ENCODE assay signal across 18 cellular contexts in the genomic region with DNA sequence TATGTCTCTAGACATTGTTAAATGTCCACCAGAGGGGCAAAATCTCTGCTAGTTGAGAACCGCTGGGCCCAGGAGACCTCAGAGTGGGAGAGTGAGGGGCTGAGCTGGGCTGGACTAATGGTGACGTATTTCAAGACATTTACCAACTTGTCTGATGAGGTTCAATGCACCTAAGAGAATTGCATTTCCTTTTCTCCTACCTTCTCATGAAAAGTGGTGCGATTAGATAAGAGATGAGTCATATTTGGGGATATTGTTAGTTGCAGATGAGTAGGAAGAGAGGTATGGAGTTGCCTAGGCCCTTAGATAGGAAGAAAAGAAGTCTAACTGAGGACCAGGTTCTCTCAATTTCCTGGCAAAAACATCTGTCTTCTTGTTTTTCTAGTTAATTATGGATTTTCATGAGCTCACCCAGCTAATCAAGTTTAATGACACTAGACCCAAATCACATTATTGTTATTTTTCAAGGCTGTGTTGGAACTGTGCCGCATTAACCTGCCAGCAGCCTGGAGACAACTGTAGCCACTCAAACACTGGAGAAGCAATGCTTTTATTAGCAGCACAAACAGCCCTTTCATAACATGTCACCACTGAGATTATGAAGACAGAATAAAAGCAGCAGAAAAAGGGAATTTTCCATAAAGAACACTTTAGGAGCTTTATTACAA.
DNase-seq lines count a peak whose midpoint lies in the region; ATAC-seq, FAIRE-seq and TF ChIP-seq lines count a peak whose summit lies in the region.
"Had no signal": no experiment of that assay in that cellular context is flagged by ENCODE, and none has a peak within 500 bp of the region (broad histone marks: within the 10 kb centered on the region; RNA-seq: fewer than 3 reads in every experiment).

No MANE protein-coding gene starts in this region.

- no peaks in the 10 kb centered on the region for H3K36me3 Mint-ChIP-seq in activated T-cell treated with anti-CD3 and anti-CD28 coated beads, Interleukin-2, amount 50 U/mL, for 4 hours (ENCODE audit: insufficient read depth)
- H3K36me3 Mint-ChIP-seq: CD8-positive, alpha-beta memory T cell; memory B cell had no signal

- H3K27me3 Mint-ChIP-seq in activated T-cell treated with anti-CD3 and anti-CD28 coated beads, Interleukin-2, amount 50 U/mL, for 4 hours (ENCODE audit: low read depth): no peaks in the 10 kb centered on the region

- POLR2A ChIA-PET in SK-N-SH (lab: Yijun Ruan, JAX): no interaction called here

- no peaks in the 10 kb centered on the region for H3K36me3 ChIP-seq in SK-N-SH (replicated peaks in 1 of 2; ENCODE audit: control insufficient read depth in 1 of 2, insufficient read depth in 2 of 2, low read length in 1 of 2)
- H3K36me3 ChIP-seq: sigmoid colon, SJSA1 had no signal

- 42% methylated on average over 4 of the region's 4 CpGs for WGBS in SK-N-SH (ENCODE audit: low lambda C conversion rate)

- no peaks in the 10 kb centered on the region for H4K20me1 ChIP-seq in SK-N-SH (ENCODE audit: insufficient read depth)

- no peaks in the 10 kb centered on the region for H3F3A ChIP-seq in SK-N-SH (replicated peaks; ENCODE audit: insufficient read depth)

- H3K9ac ChIP-seq in SK-N-SH: no peak overlapping the region
- H3K9ac ChIP-seq: KMS-11 had no signal

- H3K79me2 ChIP-seq in SK-N-SH (ENCODE audit: insufficient read depth): no peaks in the 10 kb centered on the region

- no peaks in the 10 kb centered on the region for H3K4me1 Mint-ChIP-seq in activated T-cell treated with anti-CD3 and anti-CD28 coated beads, Interleukin-2, amount 50 U/mL, for 4 hours (ENCODE audit: low read depth)
- H3K4me1 Mint-ChIP-seq: memory B cell had no signal

- no peak for ATAC-seq in SK-N-SH treated with all-trans-retinoic acid at 6 μM for 48 hours
- ATAC-seq in HG03565 (IDR thresholded peaks at IDR 0.05; ENCODE audit: unreplicated experiment): peak; percentile 48
- no peak for ATAC-seq in activated T-cell treated with anti-CD3 and anti-CD28 coated beads, Interleukin-2, amount 50 U/mL, for 4 hours

- H3K9me3 Mint-ChIP-seq in activated T-cell treated with anti-CD3 and anti-CD28 coated beads, Interleukin-2, amount 50 U/mL, for 4 hours: no peaks in the 10 kb centered on the region
- H3K9me3 Mint-ChIP-seq: CD8-positive, alpha-beta memory T cell; memory B cell had no signal

- H3K9me3 ChIP-seq in SK-N-SH: no peaks in the 10 kb centered on the region
- H3K9me3 ChIP-seq: sigmoid colon, SJSA1 had no signal

- DNase-seq in SK-N-SH (no peak), urothelium cell line (ENCODE audit: low spot score) (peak; percentile 13), RPMI8226 (no peak), NCI-H187 treated with DMSO at 0.1 percent for 48 hours (lab: John Stamatoyannopoulos, UW) (no peak)
- no peak for DNase-seq in activated T-cell treated with anti-CD3 and anti-CD28 coated beads, Interleukin-2, amount 50 U/mL, for 4 hours
- DNase-seq: activated effector memory CD4-positive, alpha-beta T cell treated with Interleukin-2 at 50 U/mL for 16 hours; CD8-positive, alpha-beta memory T cell; GF-D8; NCI-H1930; sigmoid colon; stimulated activated naive CD8-positive, alpha-beta T cell treated with anti-CD3 and anti-CD28 coated beads, Interleukin-15, Interleukin-2, amounts not matched to agents 100 U/mL and 50 U/mL, for 24 hours had no signal

- H3K4me1 ChIP-seq in SK-N-SH (ENCODE audit: control insufficient read depth in 1 of 2, insufficient read depth in 2 of 2, low read depth in 1 of 2, low read length in 1 of 2): peaks cover 7 to 14% of the 10 kb centered on the region in 2 experiments; a peak in 2 of 4 replicates
- H3K4me1 ChIP-seq: sigmoid colon, SJSA1 had no signal

- H3K4me3 ChIP-seq in SK-N-SH (ENCODE audit: low read depth in 2 of 2, low read length in 1 of 2): no peak overlapping the region
- H3K4me3 ChIP-seq: sigmoid colon, SJSA1 had no signal

- no peak overlapping the region for H2AFZ ChIP-seq in SK-N-SH (ENCODE audit: low read depth)

- H3K9me2 ChIP-seq in SK-N-SH: no peaks in the 10 kb centered on the region

- FAIRE-seq in urothelium cell line (lab: Jason Lieb, UNC): no peak
- FAIRE-seq: A204.1 had no signal

- no peak for TF ChIP-seq RAD21 in SK-N-SH (IDR thresholded peaks at IDR 0.05; ENCODE audit: low read length)

- no peak overlapping the region for H3K4me3 Mint-ChIP-seq in activated T-cell treated with anti-CD3 and anti-CD28 coated beads, Interleukin-2, amount 50 U/mL, for 4 hours
- H3K4me3 Mint-ChIP-seq: CD8-positive, alpha-beta memory T cell; memory B cell had no signal

- CTCF ChIA-PET in SK-N-SH (lab: Yijun Ruan, JAX): interaction anchor here (1.0 kb wide), 1 partner anchor 32 kb away, joined by 3 read pairs; no protein-coding TSS in a partner anchor

- TF ChIP-seq EP300 in SK-N-SH (IDR thresholded peaks at IDR 0.05; ENCODE audit: borderline replicate concordance in 1 of 2, low read depth in 1 of 2, low read length in 1 of 2): 0 out of 4 replicates have a peak, but pooled peaks of 1 of the 2 experiments have one; percentile 10

- H3K4me2 ChIP-seq in SK-N-SH: no peak overlapping the region
- H3K4me2 ChIP-seq: KMS-11 had no signal

- H3K27ac ChIP-seq in SK-N-SH (ENCODE audit: low read depth in 2 of 2, low read length in 1 of 2) (peak overlapping the region in 1 of 2 experiments; percentile 53; a peak in 1 of 4 replicates), cingulate gyrus (ENCODE audit: low read depth, low read length) (peak overlapping the region; percentile 49)
- H3K27ac ChIP-seq: KMS-11, sigmoid colon, SJSA1 had no signal

- TF ChIP-seq CTCF in SK-N-SH (IDR thresholded peaks at IDR 0.05): no peak

- no peaks in the 10 kb centered on the region for H3K27me3 ChIP-seq in SK-N-SH (ENCODE audit: insufficient read depth)
- H3K27me3 ChIP-seq: sigmoid colon, SJSA1 had no signal

TF ChIP-seq in SK-N-SH treated with all-trans-retinoic acid at 6 μM for 48 hours, 23 proteins besides CTCF, POLR2A, EP300 and RAD21:
- TF ChIP-seq GLIS3 (CRISPR knock-in tag; IDR thresholded peaks at IDR 0.05): no peak
- TF ChIP-seq BACH2 (CRISPR knock-in tag; IDR thresholded peaks at IDR 0.05; ENCODE audit: borderline replicate concordance): no peak
- TF ChIP-seq TCF4 (CRISPR knock-in tag; IDR thresholded peaks at IDR 0.05; ENCODE audit: borderline replicate concordance): peak; percentile 52; the same call in 1 of the 2 replicates
- TF ChIP-seq, protein P1, sequence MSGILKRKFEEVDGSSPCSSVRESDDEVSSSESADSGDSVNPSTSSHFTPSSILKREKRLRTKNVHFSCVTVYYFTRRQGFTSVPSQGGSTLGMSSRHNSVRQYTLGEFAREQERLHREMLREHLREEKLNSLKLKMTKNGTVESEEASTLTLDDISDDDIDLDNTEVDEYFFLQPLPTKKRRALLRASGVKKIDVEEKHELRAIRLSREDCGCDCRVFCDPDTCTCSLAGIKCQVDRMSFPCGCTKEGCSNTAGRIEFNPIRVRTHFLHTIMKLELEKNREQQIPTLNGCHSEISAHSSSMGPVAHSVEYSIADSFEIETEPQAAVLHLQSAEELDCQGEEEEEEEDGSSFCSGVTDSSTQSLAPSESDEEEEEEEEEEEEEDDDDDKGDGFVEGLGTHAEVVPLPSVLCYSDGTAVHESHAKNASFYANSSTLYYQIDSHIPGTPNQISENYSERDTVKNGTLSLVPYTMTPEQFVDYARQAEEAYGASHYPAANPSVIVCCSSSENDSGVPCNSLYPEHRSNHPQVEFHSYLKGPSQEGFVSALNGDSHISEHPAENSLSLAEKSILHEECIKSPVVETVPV (CRISPR knock-in tag; IDR thresholded peaks at IDR 0.05): no peak
- no peak for TF ChIP-seq ARNTL (CRISPR knock-in tag; IDR thresholded peaks at IDR 0.05; ENCODE audit: borderline replicate concordance, low read depth)
- no peak for TF ChIP-seq OSR1 (CRISPR knock-in tag; IDR thresholded peaks at IDR 0.05)
- no peak for TF ChIP-seq ZFP3 (CRISPR knock-in tag; IDR thresholded peaks at IDR 0.05)
- no peak for TF ChIP-seq TOX (CRISPR knock-in tag; IDR thresholded peaks at IDR 0.05; ENCODE audit: borderline replicate concordance)
- TF ChIP-seq ISL1 (CRISPR knock-in tag; IDR thresholded peaks at IDR 0.05): no peak
- TF ChIP-seq SNAI2 (CRISPR knock-in tag; IDR thresholded peaks at IDR 0.05): peak; percentile 28; the same call in 1 of the 2 replicates
- no peak for TF ChIP-seq CSDC2 (CRISPR knock-in tag; IDR thresholded peaks at IDR 0.05)
- no peak for TF ChIP-seq ZFP30 (CRISPR knock-in tag; IDR thresholded peaks at IDR 0.05)
- TF ChIP-seq ZNF8 (CRISPR knock-in tag; IDR thresholded peaks at IDR 0.05): no peak

TF ChIP-seq in SK-N-SH, 30 proteins besides CTCF, POLR2A, EP300 and RAD21 (continues in another document):
- TF ChIP-seq SIN3A (IDR thresholded peaks at IDR 0.05; ENCODE audit: borderline replicate concordance, low read depth, low read length): no peak
- TF ChIP-seq, protein P2, sequence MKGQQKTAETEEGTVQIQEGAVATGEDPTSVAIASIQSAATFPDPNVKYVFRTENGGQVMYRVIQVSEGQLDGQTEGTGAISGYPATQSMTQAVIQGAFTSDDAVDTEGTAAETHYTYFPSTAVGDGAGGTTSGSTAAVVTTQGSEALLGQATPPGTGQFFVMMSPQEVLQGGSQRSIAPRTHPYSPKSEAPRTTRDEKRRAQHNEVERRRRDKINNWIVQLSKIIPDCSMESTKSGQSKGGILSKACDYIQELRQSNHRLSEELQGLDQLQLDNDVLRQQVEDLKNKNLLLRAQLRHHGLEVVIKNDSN (IDR thresholded peaks at IDR 0.05; ENCODE audit: borderline replicate concordance, low read depth): no peak
- TF ChIP-seq, protein P3, sequence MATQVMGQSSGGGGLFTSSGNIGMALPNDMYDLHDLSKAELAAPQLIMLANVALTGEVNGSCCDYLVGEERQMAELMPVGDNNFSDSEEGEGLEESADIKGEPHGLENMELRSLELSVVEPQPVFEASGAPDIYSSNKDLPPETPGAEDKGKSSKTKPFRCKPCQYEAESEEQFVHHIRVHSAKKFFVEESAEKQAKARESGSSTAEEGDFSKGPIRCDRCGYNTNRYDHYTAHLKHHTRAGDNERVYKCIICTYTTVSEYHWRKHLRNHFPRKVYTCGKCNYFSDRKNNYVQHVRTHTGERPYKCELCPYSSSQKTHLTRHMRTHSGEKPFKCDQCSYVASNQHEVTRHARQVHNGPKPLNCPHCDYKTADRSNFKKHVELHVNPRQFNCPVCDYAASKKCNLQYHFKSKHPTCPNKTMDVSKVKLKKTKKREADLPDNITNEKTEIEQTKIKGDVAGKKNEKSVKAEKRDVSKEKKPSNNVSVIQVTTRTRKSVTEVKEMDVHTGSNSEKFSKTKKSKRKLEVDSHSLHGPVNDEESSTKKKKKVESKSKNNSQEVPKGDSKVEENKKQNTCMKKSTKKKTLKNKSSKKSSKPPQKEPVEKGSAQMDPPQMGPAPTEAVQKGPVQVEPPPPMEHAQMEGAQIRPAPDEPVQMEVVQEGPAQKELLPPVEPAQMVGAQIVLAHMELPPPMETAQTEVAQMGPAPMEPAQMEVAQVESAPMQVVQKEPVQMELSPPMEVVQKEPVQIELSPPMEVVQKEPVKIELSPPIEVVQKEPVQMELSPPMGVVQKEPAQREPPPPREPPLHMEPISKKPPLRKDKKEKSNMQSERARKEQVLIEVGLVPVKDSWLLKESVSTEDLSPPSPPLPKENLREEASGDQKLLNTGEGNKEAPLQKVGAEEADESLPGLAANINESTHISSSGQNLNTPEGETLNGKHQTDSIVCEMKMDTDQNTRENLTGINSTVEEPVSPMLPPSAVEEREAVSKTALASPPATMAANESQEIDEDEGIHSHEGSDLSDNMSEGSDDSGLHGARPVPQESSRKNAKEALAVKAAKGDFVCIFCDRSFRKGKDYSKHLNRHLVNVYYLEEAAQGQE (IDR thresholded peaks at IDR 0.05; ENCODE audit: low read depth, low read length): no peak
